8 cellular contexts compared by ENCODE assay signal in the genomic region with DNA sequence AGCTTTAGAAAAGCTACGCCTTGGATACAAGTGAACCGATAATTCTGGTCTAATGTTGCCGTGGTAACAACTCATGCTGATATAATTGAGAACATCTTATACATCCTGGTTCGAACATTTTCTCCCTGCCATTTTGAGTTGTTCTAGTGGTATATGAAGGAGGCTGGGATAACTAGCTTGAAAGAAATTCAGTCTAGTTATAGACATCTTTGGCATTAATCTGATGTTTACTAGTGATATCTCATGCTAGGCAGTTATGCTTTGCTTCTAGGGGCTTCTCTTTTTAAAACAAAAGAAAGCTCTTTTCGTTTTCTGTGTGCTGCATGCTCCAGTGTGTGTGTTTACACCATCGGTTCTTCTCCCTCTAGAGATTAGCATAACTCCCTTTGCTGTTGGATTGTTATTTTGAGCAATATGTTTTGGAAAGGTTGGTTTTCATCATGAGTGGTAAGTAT. TPM values are rescaled to one million over a fixed set of nuclear protein-coding genes. Genes with fewer than 3 reads are reported as not detected.
DNase-seq lines count a peak whose midpoint lies in the region; ATAC-seq lines count a peak whose summit lies in the region.
"Had no signal": no experiment of that assay in that cellular context is flagged by ENCODE, and none has a peak within 500 bp of the region (broad histone marks: within the 10 kb centered on the region; RNA-seq: fewer than 3 reads in every experiment).

No MANE protein-coding gene starts in this region.

- no peak overlapping the region for H3K4me3 ChIP-seq in SJCRH30

- ATAC-seq in activated T-helper 17 cell treated with anti-CD3 and anti-CD28 coated beads, Interleukin-2, amount 50 U/mL, for 72 hours (replicated peaks), result no peak

- no peaks in the 10 kb centered on the region for H3K27me3 Mint-ChIP-seq in activated T-helper 17 cell treated with anti-CD3 and anti-CD28 coated beads, Interleukin-2, amount 50 U/mL, for 72 hours

- H3K36me3 ChIP-seq in SJCRH30, result no peaks in the 10 kb centered on the region; the same call in 1 of the 2 replicates

- peaks cover 46% of the 10 kb centered on the region for H3K4me1 Mint-ChIP-seq in activated T-helper 17 cell treated with anti-CD3 and anti-CD28 coated beads, Interleukin-2, amount 50 U/mL, for 72 hours

- H3K9me3 ChIP-seq in SJCRH30 (replicated peaks), result no peaks in the 10 kb centered on the region

- H3K4me1 ChIP-seq in SJCRH30, result no peaks in the 10 kb centered on the region

- peak overlapping the region; percentile 38 for H3K4me3 Mint-ChIP-seq in activated T-helper 17 cell treated with anti-CD3 and anti-CD28 coated beads, Interleukin-2, amount 50 U/mL, for 72 hours

- H3K36me3 Mint-ChIP-seq in activated T-helper 17 cell treated with anti-CD3 and anti-CD28 coated beads, Interleukin-2, amount 50 U/mL, for 72 hours (ENCODE audit: low read depth), result no peaks in the 10 kb centered on the region

- H3K27me3 ChIP-seq in SJCRH30, result no peaks in the 10 kb centered on the region

- H3K27ac ChIP-seq in SJCRH30, result no peak overlapping the region
- H3K27ac ChIP-seq: VCaP had no signal

- no peaks in the 10 kb centered on the region for H3K9me3 Mint-ChIP-seq in activated T-helper 17 cell treated with anti-CD3 and anti-CD28 coated beads, Interleukin-2, amount 50 U/mL, for 72 hours

- H3K27ac Mint-ChIP-seq in activated T-helper 17 cell treated with anti-CD3 and anti-CD28 coated beads, Interleukin-2, amount 50 U/mL, for 72 hours, result no peak overlapping the region

- in situ Hi-C loops in G401 (cut with HindIII; ENCODE audit: low sequenced_read_pairs), result no loop called here

- DNase-seq in G401 (ENCODE audit: low spot score) (peak; percentile 75), NCI-H1417 (lab: John Stamatoyannopoulos, UW) (peak in 2 of 3 experiments; percentile 67 to 92), midbrain (lab: John Stamatoyannopoulos, UW) (peak; percentile 74), NCI-H1048 (lab: John Stamatoyannopoulos, UW) (no peak), AG20443 (ENCODE audit: low spot score) (no peak), SJCRH30 (no peak)

RNA-seq across cellular contexts. Expression of gene PRKACB, which starts 20.5 kb away (rescaled TPM):
- total RNA-seq in G401 (2014; rRNA removed; shearing (Covaris generic)), result 7.5 and 15.5 TPM in 2 replicates
- 10 to 100 TPM; 16.3 to 26.2 TPM for total RNA-seq in activated T-helper 17 cell treated with anti-CD3 and anti-CD28 coated beads, Interleukin-2, amount 50 U/mL, for 72 hours
- 29.1 and 31.0 TPM in 2 replicates for total RNA-seq in SJCRH30 (2014; rRNA removed; shearing (Covaris generic))

Comparison
In these comparisons a context has a peak if more than half of its experiments do, and no peak if none do; other contexts are left out.
1. DNase-seq: peak in G401 (single experiment), NCI-H1417 (2 of 3) and midbrain (single experiment); none in NCI-H1048 (single experiment), AG20443 (single experiment) and SJCRH30 (0 of 2).